ENCODE assay signal across 20 cellular contexts in genomic region chr1:197312163-197312562, GRCh38. TPM values are rescaled to one million over a fixed set of nuclear protein-coding genes. Genes with fewer than 3 reads are reported as not detected.
"Had no signal": no experiment of that assay in that cellular context is flagged by ENCODE, and none has a peak within 500 bp of the region (broad histone marks: within the 10 kb centered on the region; RNA-seq: fewer than 3 reads in every experiment).

No MANE protein-coding gene starts in this region.

- H3K9me3 ChIP-seq: breast epithelium, gastrocnemius medialis, heart left ventricle, ovary, sigmoid colon, upper lobe of right lung had no signal

- H3K9me3 Mint-ChIP-seq: activated CD4-positive, alpha-beta T cell treated with anti-CD3 and anti-CD28 coated beads, Interleukin-2, amount 10 ng/mL, durations not matched to agents 24 days and 14 days; activated naive CD8-positive, alpha-beta T cell treated with anti-CD3 and anti-CD28 coated beads, Interleukin-2, amount 10 ng/mL, durations not matched to agents 7 days and 5 days; activated T-helper 1 cell treated with anti-CD3 and anti-CD28 coated beads, Interleukin-12 subunit alpha, Interleukin-12 subunit beta, Interleukin-2, Interleukin-4 antibody, amounts not matched to agents 30 ng/mL and 10 ng/mL and 1 ng/mL, durations not matched to agents 14 hours and 24 hours and 36 hours; dendritic cell treated with granulocyte-macrophage colony-stimulating factor and Interleukin-4, amounts not matched to agents 40 ng/mL and 50 ng/mL, for 4 days; neural crest cell; stimulated activated naive CD8-positive, alpha-beta T cell treated with anti-CD3 and anti-CD28 coated beads, Interleukin-15, amount 100 ng/mL, for 72 hours had no signal

- H3K4me3 ChIP-seq: breast epithelium, gastrocnemius medialis, heart left ventricle, lung, ovary, sigmoid colon, spleen, upper lobe of right lung had no signal

- H3K4me1 ChIP-seq: breast epithelium, gastrocnemius medialis, heart left ventricle, sigmoid colon, spleen, upper lobe of right lung had no signal

- DNase-seq: activated CD4-positive, alpha-beta T cell treated with anti-CD3 and anti-CD28 coated beads, Interleukin-2, amount 10 ng/mL, durations not matched to agents 24 days and 14 days; activated CD4-positive, CD25-positive, alpha-beta regulatory T cell; activated naive CD8-positive, alpha-beta T cell treated with anti-CD3 and anti-CD28 coated beads, Interleukin-2, amount 10 ng/mL, durations not matched to agents 7 days and 5 days; anterior cingulate cortex; effector memory CD4-positive, alpha-beta T cell; gastrocnemius medialis; midbrain; ovary; sigmoid colon; spleen; stimulated activated naive CD8-positive, alpha-beta T cell treated with anti-CD3 and anti-CD28 coated beads, Interleukin-15, amount 100 ng/mL, for 72 hours; upper lobe of right lung had no signal

- H3K4me1 Mint-ChIP-seq: activated CD4-positive, alpha-beta T cell treated with anti-CD3 and anti-CD28 coated beads, Interleukin-2, amount 10 ng/mL, durations not matched to agents 24 days and 14 days; activated naive CD8-positive, alpha-beta T cell treated with anti-CD3 and anti-CD28 coated beads, Interleukin-2, amount 10 ng/mL, durations not matched to agents 7 days and 5 days; stimulated activated naive CD8-positive, alpha-beta T cell treated with anti-CD3 and anti-CD28 coated beads, Interleukin-15, amount 100 ng/mL, for 72 hours had no signal

- H3K36me3 ChIP-seq: breast epithelium, gastrocnemius medialis, heart left ventricle, ovary, sigmoid colon, spleen, upper lobe of right lung had no signal

- H3K4me3 Mint-ChIP-seq: activated CD4-positive, alpha-beta T cell treated with anti-CD3 and anti-CD28 coated beads, Interleukin-2, amount 10 ng/mL, durations not matched to agents 24 days and 14 days; activated naive CD8-positive, alpha-beta T cell treated with anti-CD3 and anti-CD28 coated beads, Interleukin-2, amount 10 ng/mL, durations not matched to agents 7 days and 5 days; activated T-helper 1 cell treated with anti-CD3 and anti-CD28 coated beads, Interleukin-12 subunit alpha, Interleukin-12 subunit beta, Interleukin-2, Interleukin-4 antibody, amounts not matched to agents 30 ng/mL and 10 ng/mL and 1 ng/mL, durations not matched to agents 14 hours and 24 hours and 36 hours; dendritic cell treated with granulocyte-macrophage colony-stimulating factor and Interleukin-4, amounts not matched to agents 40 ng/mL and 50 ng/mL, for 4 days; neural crest cell; stimulated activated naive CD8-positive, alpha-beta T cell treated with anti-CD3 and anti-CD28 coated beads, Interleukin-15, amount 100 ng/mL, for 72 hours had no signal

- ATAC-seq: gastrocnemius medialis; heart left ventricle; stimulated activated naive CD8-positive, alpha-beta T cell treated with anti-CD3 and anti-CD28 coated beads, Interleukin-15, amount 100 ng/mL, for 72 hours; upper lobe of right lung had no signal

- H3K36me3 Mint-ChIP-seq: activated naive CD8-positive, alpha-beta T cell treated with anti-CD3 and anti-CD28 coated beads, Interleukin-2, amount 10 ng/mL, durations not matched to agents 7 days and 5 days had no signal

- H3K27me3 Mint-ChIP-seq: dendritic cell treated with granulocyte-macrophage colony-stimulating factor and Interleukin-4, amounts not matched to agents 40 ng/mL and 50 ng/mL, for 4 days; stimulated activated naive CD8-positive, alpha-beta T cell treated with anti-CD3 and anti-CD28 coated beads, Interleukin-15, amount 100 ng/mL, for 72 hours had no signal

- H3K27me3 ChIP-seq: breast epithelium, gastrocnemius medialis, heart left ventricle, ovary, sigmoid colon, spleen, upper lobe of right lung had no signal

- H3K27ac ChIP-seq: breast epithelium, gastrocnemius medialis, heart left ventricle, ovary, sigmoid colon, spleen, upper lobe of right lung had no signal

- H3K27ac Mint-ChIP-seq: activated CD4-positive, alpha-beta T cell treated with anti-CD3 and anti-CD28 coated beads, Interleukin-2, amount 10 ng/mL, durations not matched to agents 24 days and 14 days; activated naive CD8-positive, alpha-beta T cell treated with anti-CD3 and anti-CD28 coated beads, Interleukin-2, amount 10 ng/mL, durations not matched to agents 7 days and 5 days; activated T-helper 1 cell treated with anti-CD3 and anti-CD28 coated beads, Interleukin-12 subunit alpha, Interleukin-12 subunit beta, Interleukin-2, Interleukin-4 antibody, amounts not matched to agents 30 ng/mL and 10 ng/mL and 1 ng/mL, durations not matched to agents 14 hours and 24 hours and 36 hours; dendritic cell treated with granulocyte-macrophage colony-stimulating factor and Interleukin-4, amounts not matched to agents 40 ng/mL and 50 ng/mL, for 4 days; stimulated activated naive CD8-positive, alpha-beta T cell treated with anti-CD3 and anti-CD28 coated beads, Interleukin-15, amount 100 ng/mL, for 72 hours had no signal

RNA-seq across cellular contexts. Expression of gene CRB1, which starts 44.1 kb away (rescaled TPM):
- total RNA-seq: activated CD4-positive, alpha-beta T cell treated with anti-CD3 and anti-CD28 coated beads, Interleukin-2, amount 10 ng/mL, durations not matched to agents 24 days and 14 days; activated CD8-positive, alpha-beta memory T cell treated with anti-CD3 and anti-CD28 coated beads for 36 hours; activated T-helper 1 cell treated with anti-CD3 and anti-CD28 coated beads, Interleukin-12 subunit alpha, Interleukin-12 subunit beta, Interleukin-2, Interleukin-4 antibody, amounts not matched to agents 30 ng/mL and 10 ng/mL and 1 ng/mL, durations not matched to agents 14 hours and 24 hours and 36 hours; T-helper 2 cell treated with Interferon-gamma antibody and Interleukin-4, amounts not matched to agents 100 ng/mL and 5 ng/mL, for 36 hours had no signal
